In the genomic region with DNA sequence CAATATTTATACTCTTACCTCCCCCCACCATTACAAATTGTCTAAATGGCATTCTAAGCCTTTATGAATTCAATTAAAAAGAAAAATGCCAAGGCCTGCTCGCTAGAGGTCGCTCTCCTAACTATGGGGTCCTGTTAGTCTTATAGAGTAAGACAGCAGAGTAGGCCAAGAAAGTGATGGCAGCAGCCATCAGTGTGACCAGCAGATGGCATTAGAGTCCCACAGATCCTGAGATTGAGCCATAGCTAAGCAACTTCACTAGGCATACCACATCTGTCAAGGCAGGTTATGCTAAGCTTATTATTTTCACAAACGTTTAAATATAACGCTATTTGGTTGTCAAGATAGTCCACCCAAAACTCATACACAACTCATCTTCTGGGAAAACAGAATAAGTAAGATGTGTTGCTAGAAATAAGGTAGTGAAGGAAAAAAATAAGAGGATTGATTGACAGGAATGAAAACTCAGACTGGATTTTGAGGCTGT, we compare ENCODE assay signal across 8 cellular contexts. TPM values are rescaled to one million over a fixed set of nuclear protein-coding genes. Genes with fewer than 3 reads are reported as not detected.
DNase-seq lines count a peak whose midpoint lies in the region; ATAC-seq, FAIRE-seq and TF ChIP-seq lines count a peak whose summit lies in the region.

No MANE protein-coding gene starts in this region.

- no peak for TF ChIP-seq POLR2A in A549 (IDR thresholded peaks at IDR 0.05; ENCODE audit: low read length)

- H3K4me1 ChIP-seq in A549 = no peaks in the 10 kb centered on the region
- no peaks in the 10 kb centered on the region for H3K4me1 ChIP-seq in right atrium auricular region

- peak; percentile 99 for TF ChIP-seq CTCF in A549 (IDR thresholded peaks at IDR 0.05)
- TF ChIP-seq CTCF in right atrium auricular region (IDR thresholded peaks at IDR 0.05) = peak; percentile 96 to 98

- H3K9me3 ChIP-seq in A549 = no peaks in the 10 kb centered on the region
- H3K9me3 ChIP-seq in T-helper 17 cell (ENCODE audit: control insufficient read depth, low read length, poor library complexity, severe bottlenecking) = no peaks in the 10 kb centered on the region
- H3K9me3 ChIP-seq in right atrium auricular region = no peaks in the 10 kb centered on the region

- FAIRE-seq in A549 (lab: Jason Lieb, UNC) = no peak

- no peaks in the 10 kb centered on the region for H3K36me3 ChIP-seq in right atrium auricular region

- CTCF ChIA-PET in A549 (lab: Yijun Ruan, JAX) = interaction anchor here (0.6 to 3.3 kb wide), 53 partner anchors 9 to 606 kb away, joined by 3 to 78 read pairs (median 4); no protein-coding TSS in a partner anchor

- peak; percentile 93 to 96 for TF ChIP-seq RAD21 in A549 (conservative IDR thresholded peaks at IDR 0.05 in 1 of 2, IDR thresholded peaks at IDR 0.05 in 1 of 2)

- no peak overlapping the region for H3K4me2 ChIP-seq in A549

- H3K4me1 Mint-ChIP-seq in T-helper 17 cell = no peaks in the 10 kb centered on the region

- H3K27me3 ChIP-seq in right atrium auricular region = no peaks in the 10 kb centered on the region

- intact Hi-C loops in sciatic nerve (cut with DNase I) = loop anchor here (5.0 to 10.0 kb wide), 2 partner anchors 122 to 499 kb away; no protein-coding TSS in a partner anchor

- H3K27ac ChIP-seq in A549 = no peak overlapping the region
- H3K27ac ChIP-seq in right atrium auricular region = no peak overlapping the region

- POLR2A ChIA-PET in A549 (lab: Yijun Ruan, JAX) = no interaction called here

- TF ChIP-seq EP300 in A549 (IDR thresholded peaks at IDR 0.05) = no peak

- DNase-seq in A549 (ENCODE audit: low read depth in 1 of 2, low spot score in 1 of 2) = peak; percentile 90 to 91
- peak; percentile 74 to 81 for DNase-seq in NCI-H1930 (lab: John Stamatoyannopoulos, UW)
- peak; percentile 58 to 83 (median 71) for DNase-seq in T-helper 17 cell
- DNase-seq in amygdala (lab: John Stamatoyannopoulos, UW) = peak in 55 of 56 donors; percentile 3 to 97 (median 76)
- DNase-seq in right atrium auricular region (ENCODE audit: low spot score) = peak; percentile 91
- DNase-seq in sciatic nerve (ENCODE audit: low spot score) = peak; percentile 92

- H3K27me3 Mint-ChIP-seq in T-helper 17 cell = peaks cover 8% of the 10 kb centered on the region

- H3K4me3 ChIP-seq in A549 (no peak overlapping the region), right atrium auricular region (no peak overlapping the region)

- WGBS in A549 (ENCODE audit: missing lambda C conversion rate) = 0% methylated on average over 4 of the region's 4 CpGs

- no peak overlapping the region for H3K4me3 Mint-ChIP-seq in T-helper 17 cell

- no peaks in the 10 kb centered on the region for H3K36me3 Mint-ChIP-seq in T-helper 17 cell (ENCODE audit: low read depth)

- no peak overlapping the region for H3K27ac Mint-ChIP-seq in T-helper 17 cell

- ATAC-seq in A549 (peak; percentile 99), GM18519 (IDR thresholded peaks at IDR 0.05; ENCODE audit: low FRiP score, unreplicated experiment) (peak; percentile 100), HG03025 (IDR thresholded peaks at IDR 0.05; ENCODE audit: low FRiP score, unreplicated experiment) (peak; percentile 97), T-helper 17 cell (peak; percentile 100), sciatic nerve (peak; percentile 97)

TF ChIP-seq in A549, 52 proteins besides CTCF, POLR2A, EP300 and RAD21:
- TF ChIP-seq GATA3 (IDR thresholded peaks at IDR 0.05; ENCODE audit: borderline replicate concordance) (no peak), CEBPB (IDR thresholded peaks at IDR 0.05) (0 out of 4 replicates have a peak, but pooled peaks of 1 of the 2 experiments have one; percentile 19), KDM5A (IDR thresholded peaks at IDR 0.05) (no peak), HOXA7 (CRISPR knock-in tag; IDR thresholded peaks at IDR 0.05) (no peak), SMC3 (IDR thresholded peaks at IDR 0.05) (peak; percentile 90)

RNA-seq across cellular contexts. Expression of a gene that starts 57.6 kb away (rescaled TPM):
- 22.4 and 27.3 TPM in 2 replicates for polyA plus RNA-seq in A549 (2011; rRNA removed)
- 5.4 and 6.3 TPM in 2 replicates for polyA plus RNA-seq in A549 (2012; cell fraction: cytosol; rRNA removed)
- polyA plus RNA-seq in A549 (2012; cell fraction: nucleus; rRNA removed) = 7.5 and 11.0 TPM in 2 replicates
- polyA plus RNA-seq in A549 (2017; fragmentation: RNase III; extraction: RNeasy Plus Mini Kit Qiagen cat#74134 plus additional on column Dnase treatment) = 13.4 to 15.0 TPM (median 14.2 TPM) in 3 replicates
- polyA minus RNA-seq in A549 (2011; rRNA and poly(A)+ RNA removed) = 25.5 and 26.0 TPM in 2 replicates
- total RNA-seq in T-helper 17 cell = 10 to 100 TPM; 55.0 to 62.1 TPM
- 10 to 100 TPM; 44.4 to 46.9 TPM for total RNA-seq in right atrium auricular region
- total RNA-seq in sciatic nerve = 63.4 TPM
